1 cellular context compared by ENCODE assay signal in the genomic region with DNA sequence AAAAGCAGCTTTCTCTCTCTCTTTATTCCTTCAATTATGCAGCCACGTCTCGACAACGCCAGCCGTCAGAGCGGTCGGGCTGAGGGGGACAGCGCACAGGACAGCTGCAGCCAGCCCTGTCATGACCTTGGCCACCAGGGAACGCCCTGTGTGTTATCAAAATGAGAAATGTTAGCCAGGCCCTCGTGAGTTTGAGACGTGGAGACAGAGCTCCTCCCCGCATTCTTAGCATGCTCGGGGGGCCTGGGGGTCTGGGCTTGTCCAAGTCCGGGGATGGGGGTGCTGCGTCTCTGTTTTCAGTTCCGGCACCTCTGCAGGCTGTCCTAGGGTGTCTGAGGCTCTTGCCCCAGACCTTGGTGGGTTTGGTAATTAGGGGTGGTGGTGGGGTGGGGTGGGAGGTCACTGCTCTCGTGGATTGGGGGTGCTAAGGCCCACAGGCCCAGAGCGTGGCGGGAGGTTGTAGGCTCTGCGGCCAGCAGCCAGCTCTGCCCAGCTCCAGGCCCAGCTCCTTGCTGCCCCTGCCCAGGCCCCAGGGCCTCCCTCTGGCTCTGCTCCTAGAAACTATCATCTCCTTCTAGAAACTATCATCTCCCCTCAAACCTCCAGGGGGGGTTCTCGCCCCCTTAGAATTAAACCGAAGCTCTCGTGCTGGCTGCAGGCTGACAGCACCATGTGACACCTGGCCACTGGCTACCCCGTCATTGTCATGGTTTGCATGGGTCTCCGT.
A peak's percentile ranks its signal among the peaks of the same experiment; 100 is the strongest.
TF ChIP-seq lines count a peak whose summit lies in the region.

No MANE protein-coding gene starts in this region.

TF ChIP-seq in K562, 482 proteins besides CTCF, POLR2A, EP300 and RAD21 (continued from another document and continues in another):
- TF ChIP-seq ZNF592 (IDR thresholded peaks at IDR 0.05) (no peak; the same call in 1 of the 2 replicates), ARID1B (IDR thresholded peaks at IDR 0.05) (peak; percentile 44; the same call in 1 of the 2 replicates), KLF16 (IDR thresholded peaks at IDR 0.05) (no peak), SMAD4 (CRISPR knock-in tag; conservative IDR thresholded peaks at IDR 0.05) (no peak), ZNF79 (CRISPR knock-in tag; IDR thresholded peaks at IDR 0.05; ENCODE audit: low read depth) (no peak), THRB (CRISPR knock-in tag; conservative IDR thresholded peaks at IDR 0.05) (no peak), ZBTB43 (CRISPR knock-in tag; IDR thresholded peaks at IDR 0.05) (no peak), ELK1 (CRISPR knock-in tag; IDR thresholded peaks at IDR 0.05) (no peak), HDAC6 (IDR thresholded peaks at IDR 0.05; ENCODE audit: low read depth, low read length) (no peak), ZBTB7A (IDR thresholded peaks at IDR 0.05; ENCODE audit: borderline replicate concordance, control insufficient read depth, low read depth, low read length) (peak; percentile 87), TEAD2 (tag; IDR thresholded peaks at IDR 0.05) (peak; percentile 61; the same call in 1 of the 2 replicates), ILF3 (IDR thresholded peaks at IDR 0.05; ENCODE audit: borderline replicate concordance) (no peak), E2F6 (IDR thresholded peaks at IDR 0.05; ENCODE audit: borderline replicate concordance in 1 of 2, extremely low read depth in 1 of 2, insufficient read depth in 1 of 2, insufficient read length in 1 of 2, low read depth in 1 of 2, low read length in 1 of 2, poor library complexity in 1 of 2, severe bottlenecking in 1 of 2) (peak in 1 of 2 experiments; percentile 39), KLF1 (tag; IDR thresholded peaks at IDR 0.05) (no peak), RFX7 (CRISPR knock-in tag; IDR thresholded peaks at IDR 0.05) (no peak), TCF7L2 (IDR thresholded peaks at IDR 0.05; ENCODE audit: low read depth, low read length) (no peak), CREM (IDR thresholded peaks at IDR 0.05; ENCODE audit: low read depth) (peak; percentile 2; the same call in 1 of the 2 replicates), PHF20 (IDR thresholded peaks at IDR 0.05; ENCODE audit: partially characterized antibody) (no peak), ESRRA (IDR thresholded peaks at IDR 0.05; ENCODE audit: borderline replicate concordance, low read depth) (peak; percentile 91), RNF219 (CRISPR knock-in tag; IDR thresholded peaks at IDR 0.05) (no peak), ZBTB17 (CRISPR knock-in tag; IDR thresholded peaks at IDR 0.05) (no peak), SRSF1 (IDR thresholded peaks at IDR 0.05; ENCODE audit: low read depth, low read length) (no peak), ETV6 (IDR thresholded peaks at IDR 0.05; ENCODE audit: borderline replicate concordance in 1 of 2, low read depth in 2 of 2, low read length in 1 of 2) (no peak), ETV6 (CRISPR knock-in tag; IDR thresholded peaks at IDR 0.05; ENCODE audit: borderline replicate concordance) (no peak), CREB1 (IDR thresholded peaks at IDR 0.05) (0 out of 2 replicates have a peak, but pooled peaks have one; percentile 27), CREB1 (CRISPR knock-in tag; IDR thresholded peaks at IDR 0.05) (peak; percentile 39; the same call in 1 of the 2 replicates), MCM7 (IDR thresholded peaks at IDR 0.05) (no peak), PREB (CRISPR knock-in tag; IDR thresholded peaks at IDR 0.05) (no peak), ARID3B (CRISPR knock-in tag; IDR thresholded peaks at IDR 0.05; ENCODE audit: borderline replicate concordance) (no peak), ZBTB26 (CRISPR knock-in tag; IDR thresholded peaks at IDR 0.05) (no peak), GATA2 (CRISPR knock-in tag; IDR thresholded peaks at IDR 0.05) (no peak), LEF1 (IDR thresholded peaks at IDR 0.05) (peak; percentile 55), MTA3 (IDR thresholded peaks at IDR 0.05; ENCODE audit: borderline replicate concordance) (no peak)
- TF ChIP-seq, protein P1, sequence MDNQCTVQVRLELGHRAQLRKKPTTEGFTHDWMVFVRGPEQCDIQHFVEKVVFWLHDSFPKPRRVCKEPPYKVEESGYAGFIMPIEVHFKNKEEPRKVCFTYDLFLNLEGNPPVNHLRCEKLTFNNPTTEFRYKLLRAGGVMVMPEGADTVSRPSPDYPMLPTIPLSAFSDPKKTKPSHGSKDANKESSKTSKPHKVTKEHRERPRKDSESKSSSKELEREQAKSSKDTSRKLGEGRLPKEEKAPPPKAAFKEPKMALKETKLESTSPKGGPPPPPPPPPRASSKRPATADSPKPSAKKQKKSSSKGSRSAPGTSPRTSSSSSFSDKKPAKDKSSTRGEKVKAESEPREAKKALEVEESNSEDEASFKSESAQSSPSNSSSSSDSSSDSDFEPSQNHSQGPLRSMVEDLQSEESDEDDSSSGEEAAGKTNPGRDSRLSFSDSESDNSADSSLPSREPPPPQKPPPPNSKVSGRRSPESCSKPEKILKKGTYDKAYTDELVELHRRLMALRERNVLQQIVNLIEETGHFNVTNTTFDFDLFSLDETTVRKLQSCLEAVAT (IDR thresholded peaks at IDR 0.05): no peak
- TF ChIP-seq, protein P2, sequence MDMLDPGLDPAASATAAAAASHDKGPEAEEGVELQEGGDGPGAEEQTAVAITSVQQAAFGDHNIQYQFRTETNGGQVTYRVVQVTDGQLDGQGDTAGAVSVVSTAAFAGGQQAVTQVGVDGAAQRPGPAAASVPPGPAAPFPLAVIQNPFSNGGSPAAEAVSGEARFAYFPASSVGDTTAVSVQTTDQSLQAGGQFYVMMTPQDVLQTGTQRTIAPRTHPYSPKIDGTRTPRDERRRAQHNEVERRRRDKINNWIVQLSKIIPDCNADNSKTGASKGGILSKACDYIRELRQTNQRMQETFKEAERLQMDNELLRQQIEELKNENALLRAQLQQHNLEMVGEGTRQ (CRISPR knock-in tag; IDR thresholded peaks at IDR 0.05): no peak; the same call in 1 of the 2 replicates
- TF ChIP-seq, protein P3, sequence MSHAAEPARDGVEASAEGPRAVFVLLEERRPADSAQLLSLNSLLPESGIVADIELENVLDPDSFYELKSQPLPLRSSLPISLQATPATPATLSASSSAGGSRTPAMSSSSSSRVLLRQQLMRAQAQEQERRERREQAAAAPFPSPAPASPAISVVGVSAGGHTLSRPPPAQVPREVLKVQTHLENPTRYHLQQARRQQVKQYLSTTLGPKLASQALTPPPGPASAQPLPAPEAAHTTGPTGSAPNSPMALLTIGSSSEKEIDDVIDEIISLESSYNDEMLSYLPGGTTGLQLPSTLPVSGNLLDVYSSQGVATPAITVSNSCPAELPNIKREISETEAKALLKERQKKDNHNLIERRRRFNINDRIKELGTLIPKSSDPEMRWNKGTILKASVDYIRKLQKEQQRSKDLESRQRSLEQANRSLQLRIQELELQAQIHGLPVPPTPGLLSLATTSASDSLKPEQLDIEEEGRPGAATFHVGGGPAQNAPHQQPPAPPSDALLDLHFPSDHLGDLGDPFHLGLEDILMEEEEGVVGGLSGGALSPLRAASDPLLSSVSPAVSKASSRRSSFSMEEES (CRISPR knock-in tag; IDR thresholded peaks at IDR 0.05): no peak
